ENCODE assay signal across 8 cellular contexts in the genomic region with DNA sequence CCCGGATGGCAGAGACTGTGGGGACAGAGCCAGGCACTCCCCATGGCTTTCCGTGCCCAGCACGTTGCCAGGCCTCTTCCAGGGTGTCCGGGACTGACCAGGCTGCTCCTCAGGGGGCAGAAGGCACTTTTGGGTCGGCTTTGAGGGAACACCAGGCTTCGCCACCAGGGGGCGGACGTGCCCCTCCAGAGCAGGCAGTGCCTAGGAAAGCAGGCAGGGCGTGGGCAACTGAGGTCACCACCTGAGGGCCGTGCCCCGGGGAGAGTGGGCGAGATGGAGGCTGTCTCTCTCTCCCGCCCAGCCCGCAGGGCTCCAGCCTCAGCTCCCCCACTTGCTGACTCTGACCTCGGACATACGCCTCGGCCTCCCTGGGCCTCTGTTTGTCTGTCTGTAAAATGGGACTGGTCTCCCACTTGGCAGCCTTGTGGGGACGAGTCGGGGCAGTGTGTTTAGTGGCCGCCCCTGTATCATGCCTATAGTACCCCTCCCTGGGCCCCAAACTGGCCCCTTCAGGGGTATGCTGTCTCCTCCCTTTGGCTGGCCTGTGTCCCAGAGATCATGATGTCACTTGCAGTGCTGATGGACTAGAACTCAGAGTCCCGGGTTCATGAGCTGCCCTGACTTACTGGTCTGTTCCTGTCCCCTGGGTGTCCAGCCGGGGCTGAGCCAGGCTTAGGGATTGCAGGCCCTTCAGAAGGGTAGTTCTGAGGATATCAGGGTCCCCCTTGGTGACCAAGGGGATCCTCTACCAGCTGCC. TPM values are rescaled to one million over a fixed set of nuclear protein-coding genes. Genes with fewer than 3 reads are reported as not detected.
A peak's percentile ranks its signal among the peaks of the same experiment; 100 is the strongest.
DNase-seq lines count a peak whose midpoint lies in the region.

No MANE protein-coding gene starts in this region.

- H3K27ac Mint-ChIP-seq in activated CD4-positive, alpha-beta memory T cell treated with anti-CD3 and anti-CD28 coated beads for 36 hours, result no peak overlapping the region

- H3K4me2 ChIP-seq in mesenchymal stem cell (ENCODE audit: low read length, poor library complexity, severe bottlenecking), result no peak overlapping the region

- POLR2A ChIA-PET in activated CD4-positive, alpha-beta memory T cell treated with anti-CD3 and anti-CD28 coated beads for 36 hours (lab: Charles Lee), result no interaction called here

- peak overlapping the region; percentile 79 for H4K91ac ChIP-seq in mesenchymal stem cell (ENCODE audit: low read length)

- no peaks in the 10 kb centered on the region for H3K27me3 Mint-ChIP-seq in activated CD4-positive, alpha-beta memory T cell treated with anti-CD3 and anti-CD28 coated beads for 36 hours

- peak overlapping the region; percentile 59 for H2BK5ac ChIP-seq in mesenchymal stem cell (ENCODE audit: low read depth, low read length, poor library complexity, severe bottlenecking)

- no peak overlapping the region for H3K23ac ChIP-seq in mesenchymal stem cell (ENCODE audit: low read length in 2 of 2)

- no peaks in the 10 kb centered on the region for H3K27me3 ChIP-seq in mesenchymal stem cell (ENCODE audit: control insufficient read depth in 1 of 2, insufficient read depth in 1 of 2, low read length in 2 of 2)

- no peak overlapping the region for H3K4me3 Mint-ChIP-seq in activated CD4-positive, alpha-beta memory T cell treated with anti-CD3 and anti-CD28 coated beads for 36 hours

- H3K14ac ChIP-seq in mesenchymal stem cell (ENCODE audit: low read length in 2 of 2), result no peak overlapping the region

- H3K36me3 Mint-ChIP-seq in activated CD4-positive, alpha-beta memory T cell treated with anti-CD3 and anti-CD28 coated beads for 36 hours, result no peaks in the 10 kb centered on the region

- intact Hi-C loops in activated CD4-positive, alpha-beta memory T cell treated with anti-CD3 and anti-CD28 coated beads for 36 hours (cut with micrococcal nuclease), result loop anchor here (1.0 kb wide), 1 partner anchor 38 kb away; no protein-coding TSS in a partner anchor

- H3K36me3 ChIP-seq in mesenchymal stem cell (ENCODE audit: control insufficient read depth in 1 of 2, insufficient read depth in 2 of 2, low read depth in 1 of 2, low read length in 2 of 2), result peaks cover 0 to 2% of the 10 kb centered on the region in 2 experiments

- H3K27ac ChIP-seq in mesenchymal stem cell (ENCODE audit: low read length, poor library complexity, severe bottlenecking), result peak overlapping the region; percentile 96

- DNase-seq in NCI-H2227 (lab: John Stamatoyannopoulos, UW; ENCODE audit: unreplicated experiment) (peak; percentile 54), NCI-H2227 treated with DMSO at 0.1 percent for 48 hours (lab: John Stamatoyannopoulos, UW) (no peak), NCI-H226 (peak; percentile 53), dermis blood vessel endothelial cell (peak; percentile 78), mesenchymal stem cell (peak; percentile 64), putamen (ENCODE audit: low spot score) (no peak)
- DNase-seq in activated CD4-positive, alpha-beta memory T cell treated with anti-CD3 and anti-CD28 coated beads for 36 hours, result peak; percentile 90
- DNase-seq in stimulated activated CD8-positive, alpha-beta memory T cell treated with anti-CD3 and anti-CD28 coated beads, Interleukin-15, amount 100 ng/mL, for 4 hours (ENCODE audit: low read depth in 2 of 2), result peak; percentile 67 to 76

- H3K9me3 Mint-ChIP-seq in activated CD4-positive, alpha-beta memory T cell treated with anti-CD3 and anti-CD28 coated beads for 36 hours, result no peaks in the 10 kb centered on the region

- no peak overlapping the region for H2AFZ ChIP-seq in mesenchymal stem cell (ENCODE audit: low read depth, low read length)

- H3K9me3 ChIP-seq in mesenchymal stem cell (ENCODE audit: control insufficient read depth, low read length), result no peaks in the 10 kb centered on the region

- no peaks in the 10 kb centered on the region for H3K4me1 Mint-ChIP-seq in activated CD4-positive, alpha-beta memory T cell treated with anti-CD3 and anti-CD28 coated beads for 36 hours (ENCODE audit: low read depth)

- peak overlapping the region; percentile 24 to 61 for H3K4ac ChIP-seq in mesenchymal stem cell (ENCODE audit: low read depth in 1 of 2, low read length in 2 of 2)

- peak overlapping the region; percentile 72 to 78 for H2BK12ac ChIP-seq in mesenchymal stem cell (ENCODE audit: low read length in 2 of 2)

- 38% methylated on average over 20 of the region's 22 CpGs for WGBS in mesenchymal stem cell

- no peak overlapping the region for H3K4me3 ChIP-seq in mesenchymal stem cell (ENCODE audit: insufficient read depth in 1 of 2, low read depth in 1 of 2, low read length in 2 of 2)

- peaks cover 34% of the 10 kb centered on the region for H3K4me1 ChIP-seq in mesenchymal stem cell (ENCODE audit: control insufficient read depth, insufficient read depth, low read depth, low read length)

- H2BK120ac ChIP-seq in mesenchymal stem cell (ENCODE audit: low read depth, low read length), result no peak overlapping the region

- H4K8ac ChIP-seq in mesenchymal stem cell (ENCODE audit: low read length), result no peak overlapping the region

- H3K18ac ChIP-seq in mesenchymal stem cell (ENCODE audit: low read depth in 1 of 2, low read length in 2 of 2), result peak overlapping the region; percentile 43 to 84

- no peaks in the 10 kb centered on the region for H3K79me1 ChIP-seq in mesenchymal stem cell (replicated peaks; ENCODE audit: low read length, poor library complexity, severe bottlenecking)

- peak overlapping the region; percentile 99 for H2AK5ac ChIP-seq in mesenchymal stem cell (ENCODE audit: low read length, severe bottlenecking)

- H3K9ac ChIP-seq in mesenchymal stem cell (ENCODE audit: low read length), result peak overlapping the region; percentile 69

- no peak overlapping the region for H2BK15ac ChIP-seq in mesenchymal stem cell (ENCODE audit: low read depth, poor library complexity, severe bottlenecking)

- CTCF ChIA-PET in activated CD4-positive, alpha-beta memory T cell treated with anti-CD3 and anti-CD28 coated beads for 36 hours (lab: Charles Lee), result interaction anchor here (0.9 to 4.3 kb wide), 11 partner anchors 8 to 43 kb away, joined by 4 to 53 read pairs (median 5); no protein-coding TSS in a partner anchor

RNA-seq across cellular contexts. Expression of a gene that starts 4.4 kb away (rescaled TPM):
- 10 to 100 TPM; 10.3 to 11.8 TPM for total RNA-seq in activated CD4-positive, alpha-beta memory T cell treated with anti-CD3 and anti-CD28 coated beads for 36 hours
- total RNA-seq in dermis blood vessel endothelial cell, result 12.4 and 13.6 TPM in 2 replicates
- 12.2 TPM for polyA plus RNA-seq in mesenchymal stem cell (2013, experiment 1 of 2)
- 12.2 TPM for polyA plus RNA-seq in mesenchymal stem cell (2013, experiment 2 of 2)

RNA-seq across cellular contexts. Expression of a gene that starts 54.8 kb away (rescaled TPM):
- under 1 TPM; 0.73 to 0.88 TPM for total RNA-seq in activated CD4-positive, alpha-beta memory T cell treated with anti-CD3 and anti-CD28 coated beads for 36 hours
- total RNA-seq in dermis blood vessel endothelial cell, result 0.09 TPM in 1 of 2 replicates, not detected in the other
- 0.28 TPM for polyA plus RNA-seq in mesenchymal stem cell (2013, experiment 1 of 2)
- 0.33 TPM for polyA plus RNA-seq in mesenchymal stem cell (2013, experiment 2 of 2)

Comparison
In these comparisons a context has a peak if more than half of its experiments do, and no peak if none do; other contexts are left out.
1. DNase-seq: peak in NCI-H2227 (single experiment), NCI-H226 (single experiment), activated CD4-positive, alpha-beta memory T cell treated with anti-CD3 and anti-CD28 coated beads for 36 hours (single experiment), dermis blood vessel endothelial cell (single experiment), mesenchymal stem cell (single experiment) and stimulated activated CD8-positive, alpha-beta memory T cell treated with anti-CD3 and anti-CD28 coated beads, Interleukin-15, amount 100 ng/mL, for 4 hours (2 of 2); none in NCI-H2227 treated with DMSO at 0.1 percent for 48 hours (single experiment) and putamen (single experiment).